Comparison of ENCODE assay signal across 1 cellular context in genomic region chr11:118213774-118214173, GRCh38.
A peak's percentile ranks its signal among the peaks of the same experiment; 100 is the strongest.
TF ChIP-seq lines count a peak whose summit lies in the region.

No MANE protein-coding gene starts in this region.

TF ChIP-seq in HepG2, 621 proteins besides CTCF, POLR2A, EP300 and RAD21 (continued from another document and continues in another):
- TF ChIP-seq IKZF5 (CRISPR knock-in tag; IDR thresholded peaks at IDR 0.05) (no peak), SAP130 (CRISPR knock-in tag; IDR thresholded peaks at IDR 0.05; ENCODE audit: low read depth) (0 out of 2 replicates have a peak, but pooled peaks have one; percentile 29), FOXA3 (CRISPR knock-in tag; IDR thresholded peaks at IDR 0.05) (peak; percentile 68), BCLAF1 (IDR thresholded peaks at IDR 0.05) (no peak), KAT8 (CRISPR knock-in tag; IDR thresholded peaks at IDR 0.05) (no peak), FOXP1 (IDR thresholded peaks at IDR 0.05) (no peak), FOXP1 (CRISPR knock-in tag; IDR thresholded peaks at IDR 0.05) (peak; percentile 51; the same call in 1 of the 2 replicates), HNF4A (CRISPR knock-in tag; IDR thresholded peaks at IDR 0.05) (peak; percentile 67), HNF4G (IDR thresholded peaks at IDR 0.05; ENCODE audit: borderline replicate concordance, low read depth, low read length) (peak; percentile 45; the same call in 1 of the 2 replicates), HNF4G (CRISPR knock-in tag; IDR thresholded peaks at IDR 0.05; ENCODE audit: borderline replicate concordance, low read depth) (no peak), HNF1A (IDR thresholded peaks at IDR 0.05; ENCODE audit: low read depth) (peak; percentile 38; the same call in 1 of the 2 replicates), HNF1A (CRISPR knock-in tag; IDR thresholded peaks at IDR 0.05; ENCODE audit: borderline replicate concordance) (no peak), SOX13 (IDR thresholded peaks at IDR 0.05) (no peak), SOX13 (CRISPR knock-in tag; conservative IDR thresholded peaks at IDR 0.05 in 1 of 2, IDR thresholded peaks at IDR 0.05 in 1 of 2) (peak in 1 of 2 experiments; percentile 47; a peak in 1 of 4 replicates), ZNF503 (CRISPR knock-in tag; IDR thresholded peaks at IDR 0.05) (0 out of 2 replicates have a peak, but pooled peaks have one; percentile 22), ZNF687 (CRISPR knock-in tag; IDR thresholded peaks at IDR 0.05) (no peak), TBX3 (IDR thresholded peaks at IDR 0.05; ENCODE audit: borderline replicate concordance) (no peak), NFE2L2 (IDR thresholded peaks at IDR 0.05; ENCODE audit: low read length) (peak; percentile 69; the same call in 1 of the 2 replicates), NFIC (IDR thresholded peaks at IDR 0.05; ENCODE audit: low read length) (0 out of 2 replicates have a peak, but pooled peaks have one; percentile 49), FOXA1 (IDR thresholded peaks at IDR 0.05) (no peak), FOXA1 (CRISPR knock-in tag; IDR thresholded peaks at IDR 0.05) (0 out of 2 replicates have a peak, but pooled peaks have one; percentile 15), JDP2 (CRISPR knock-in tag; IDR thresholded peaks at IDR 0.05; ENCODE audit: borderline replicate concordance) (no peak), DNMT3B (CRISPR knock-in tag; conservative IDR thresholded peaks at IDR 0.05) (no peak), ZNF121 (CRISPR knock-in tag; IDR thresholded peaks at IDR 0.05) (no peak), ZNF142 (CRISPR knock-in tag; IDR thresholded peaks at IDR 0.05) (no peak), ARID4A (CRISPR knock-in tag; IDR thresholded peaks at IDR 0.05; ENCODE audit: borderline replicate concordance) (no peak)
